In the genomic region with DNA sequence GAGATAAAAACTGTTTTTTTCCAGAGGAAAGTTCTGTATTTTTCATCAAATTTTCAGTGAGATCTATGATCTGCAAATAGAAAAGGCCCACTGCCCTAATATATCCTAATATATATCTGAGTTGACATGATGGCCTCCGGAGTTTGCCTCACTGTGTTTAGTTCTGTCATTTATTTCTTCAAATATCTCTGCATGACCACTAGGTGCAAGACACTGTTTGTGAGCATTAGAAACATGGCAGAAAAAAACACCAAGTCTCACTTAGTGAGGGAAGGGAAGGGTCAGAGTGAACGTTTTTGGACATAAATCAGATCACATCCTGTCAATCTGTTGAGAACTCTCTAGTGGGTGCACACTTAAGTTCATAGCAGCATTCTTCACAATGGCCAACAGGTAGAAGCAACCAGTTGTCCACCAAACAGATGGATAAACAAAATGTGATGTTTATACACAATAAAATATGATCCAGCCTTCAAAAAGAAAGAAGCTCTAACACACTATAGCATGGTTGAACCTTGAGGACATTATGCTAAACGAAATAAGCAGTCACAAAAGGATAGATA, we compare ENCODE assay signal across 1 cellular context.
TF ChIP-seq lines count a peak whose summit lies in the region.

No MANE protein-coding gene starts in this region.

TF ChIP-seq in H1, 55 proteins besides CTCF, POLR2A, EP300 and RAD21 (continued from another document):
- TF ChIP-seq CTBP2 (IDR thresholded peaks at IDR 0.05; ENCODE audit: borderline replicate concordance, insufficient read depth, insufficient read length, low read length) (no peak), CREB1 (IDR thresholded peaks at IDR 0.05) (no peak), SP4 (IDR thresholded peaks at IDR 0.05; ENCODE audit: low read length) (no peak), CBX8 (IDR thresholded peaks at IDR 0.05; ENCODE audit: borderline replicate concordance, low read depth, low read length) (no peak), SUZ12 (IDR thresholded peaks at IDR 0.05; ENCODE audit: low read length) (no peak), SRF (IDR thresholded peaks at IDR 0.05; ENCODE audit: low read depth, low read length) (no peak), TAF1 (IDR thresholded peaks at IDR 0.05; ENCODE audit: low read depth, low read length) (no peak), MAFK (IDR thresholded peaks at IDR 0.05; ENCODE audit: low read depth, low read length) (no peak), BCL11A (IDR thresholded peaks at IDR 0.05; ENCODE audit: low read depth in 2 of 2, low read length in 2 of 2) (no peak), NANOG (IDR thresholded peaks at IDR 0.05; ENCODE audit: insufficient read depth, low read depth, low read length, poor library complexity, severe bottlenecking) (no peak)
- TF ChIP-seq, protein P1, sequence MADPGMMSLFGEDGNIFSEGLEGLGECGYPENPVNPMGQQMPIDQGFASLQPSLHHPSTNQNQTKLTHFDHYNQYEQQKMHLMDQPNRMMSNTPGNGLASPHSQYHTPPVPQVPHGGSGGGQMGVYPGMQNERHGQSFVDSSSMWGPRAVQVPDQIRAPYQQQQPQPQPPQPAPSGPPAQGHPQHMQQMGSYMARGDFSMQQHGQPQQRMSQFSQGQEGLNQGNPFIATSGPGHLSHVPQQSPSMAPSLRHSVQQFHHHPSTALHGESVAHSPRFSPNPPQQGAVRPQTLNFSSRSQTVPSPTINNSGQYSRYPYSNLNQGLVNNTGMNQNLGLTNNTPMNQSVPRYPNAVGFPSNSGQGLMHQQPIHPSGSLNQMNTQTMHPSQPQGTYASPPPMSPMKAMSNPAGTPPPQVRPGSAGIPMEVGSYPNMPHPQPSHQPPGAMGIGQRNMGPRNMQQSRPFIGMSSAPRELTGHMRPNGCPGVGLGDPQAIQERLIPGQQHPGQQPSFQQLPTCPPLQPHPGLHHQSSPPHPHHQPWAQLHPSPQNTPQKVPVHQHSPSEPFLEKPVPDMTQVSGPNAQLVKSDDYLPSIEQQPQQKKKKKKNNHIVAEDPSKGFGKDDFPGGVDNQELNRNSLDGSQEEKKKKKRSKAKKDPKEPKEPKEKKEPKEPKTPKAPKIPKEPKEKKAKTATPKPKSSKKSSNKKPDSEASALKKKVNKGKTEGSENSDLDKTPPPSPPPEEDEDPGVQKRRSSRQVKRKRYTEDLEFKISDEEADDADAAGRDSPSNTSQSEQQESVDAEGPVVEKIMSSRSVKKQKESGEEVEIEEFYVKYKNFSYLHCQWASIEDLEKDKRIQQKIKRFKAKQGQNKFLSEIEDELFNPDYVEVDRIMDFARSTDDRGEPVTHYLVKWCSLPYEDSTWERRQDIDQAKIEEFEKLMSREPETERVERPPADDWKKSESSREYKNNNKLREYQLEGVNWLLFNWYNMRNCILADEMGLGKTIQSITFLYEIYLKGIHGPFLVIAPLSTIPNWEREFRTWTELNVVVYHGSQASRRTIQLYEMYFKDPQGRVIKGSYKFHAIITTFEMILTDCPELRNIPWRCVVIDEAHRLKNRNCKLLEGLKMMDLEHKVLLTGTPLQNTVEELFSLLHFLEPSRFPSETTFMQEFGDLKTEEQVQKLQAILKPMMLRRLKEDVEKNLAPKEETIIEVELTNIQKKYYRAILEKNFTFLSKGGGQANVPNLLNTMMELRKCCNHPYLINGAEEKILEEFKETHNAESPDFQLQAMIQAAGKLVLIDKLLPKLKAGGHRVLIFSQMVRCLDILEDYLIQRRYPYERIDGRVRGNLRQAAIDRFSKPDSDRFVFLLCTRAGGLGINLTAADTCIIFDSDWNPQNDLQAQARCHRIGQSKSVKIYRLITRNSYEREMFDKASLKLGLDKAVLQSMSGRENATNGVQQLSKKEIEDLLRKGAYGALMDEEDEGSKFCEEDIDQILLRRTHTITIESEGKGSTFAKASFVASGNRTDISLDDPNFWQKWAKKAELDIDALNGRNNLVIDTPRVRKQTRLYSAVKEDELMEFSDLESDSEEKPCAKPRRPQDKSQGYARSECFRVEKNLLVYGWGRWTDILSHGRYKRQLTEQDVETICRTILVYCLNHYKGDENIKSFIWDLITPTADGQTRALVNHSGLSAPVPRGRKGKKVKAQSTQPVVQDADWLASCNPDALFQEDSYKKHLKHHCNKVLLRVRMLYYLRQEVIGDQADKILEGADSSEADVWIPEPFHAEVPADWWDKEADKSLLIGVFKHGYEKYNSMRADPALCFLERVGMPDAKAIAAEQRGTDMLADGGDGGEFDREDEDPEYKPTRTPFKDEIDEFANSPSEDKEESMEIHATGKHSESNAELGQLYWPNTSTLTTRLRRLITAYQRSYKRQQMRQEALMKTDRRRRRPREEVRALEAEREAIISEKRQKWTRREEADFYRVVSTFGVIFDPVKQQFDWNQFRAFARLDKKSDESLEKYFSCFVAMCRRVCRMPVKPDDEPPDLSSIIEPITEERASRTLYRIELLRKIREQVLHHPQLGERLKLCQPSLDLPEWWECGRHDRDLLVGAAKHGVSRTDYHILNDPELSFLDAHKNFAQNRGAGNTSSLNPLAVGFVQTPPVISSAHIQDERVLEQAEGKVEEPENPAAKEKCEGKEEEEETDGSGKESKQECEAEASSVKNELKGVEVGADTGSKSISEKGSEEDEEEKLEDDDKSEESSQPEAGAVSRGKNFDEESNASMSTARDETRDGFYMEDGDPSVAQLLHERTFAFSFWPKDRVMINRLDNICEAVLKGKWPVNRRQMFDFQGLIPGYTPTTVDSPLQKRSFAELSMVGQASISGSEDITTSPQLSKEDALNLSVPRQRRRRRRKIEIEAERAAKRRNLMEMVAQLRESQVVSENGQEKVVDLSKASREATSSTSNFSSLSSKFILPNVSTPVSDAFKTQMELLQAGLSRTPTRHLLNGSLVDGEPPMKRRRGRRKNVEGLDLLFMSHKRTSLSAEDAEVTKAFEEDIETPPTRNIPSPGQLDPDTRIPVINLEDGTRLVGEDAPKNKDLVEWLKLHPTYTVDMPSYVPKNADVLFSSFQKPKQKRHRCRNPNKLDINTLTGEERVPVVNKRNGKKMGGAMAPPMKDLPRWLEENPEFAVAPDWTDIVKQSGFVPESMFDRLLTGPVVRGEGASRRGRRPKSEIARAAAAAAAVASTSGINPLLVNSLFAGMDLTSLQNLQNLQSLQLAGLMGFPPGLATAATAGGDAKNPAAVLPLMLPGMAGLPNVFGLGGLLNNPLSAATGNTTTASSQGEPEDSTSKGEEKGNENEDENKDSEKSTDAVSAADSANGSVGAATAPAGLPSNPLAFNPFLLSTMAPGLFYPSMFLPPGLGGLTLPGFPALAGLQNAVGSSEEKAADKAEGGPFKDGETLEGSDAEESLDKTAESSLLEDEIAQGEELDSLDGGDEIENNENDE (IDR thresholded peaks at IDR 0.05; ENCODE audit: insufficient replicate concordance, low read length): no peak
